In genomic region chr14:89630096-89630829, GRCh38 we compare ENCODE assay signal across 18 cellular contexts.
DNase-seq lines count a peak whose midpoint lies in the region; ATAC-seq and TF ChIP-seq lines count a peak whose summit lies in the region.
"Had no signal": no experiment of that assay in that cellular context is flagged by ENCODE, and none has a peak within 500 bp of the region (broad histone marks: within the 10 kb centered on the region; RNA-seq: fewer than 3 reads in every experiment).

No MANE protein-coding gene starts in this region.

- H3K4me1 Mint-ChIP-seq in activated naive CD4-positive, alpha-beta T cell treated with anti-CD3 and anti-CD28 coated beads, Interleukin-2, amount 50 U/mL, for 24 hours = peaks cover 68% of the 10 kb centered on the region

- H4K20me1 ChIP-seq in osteoblast (ENCODE audit: insufficient read depth, low read length) = no peaks in the 10 kb centered on the region

- H3K4me3 ChIP-seq in brain microvascular endothelial cell (ENCODE audit: low read depth, low read length) (no peak overlapping the region), osteoblast (ENCODE audit: insufficient read depth, low read length) (peak overlapping the region; percentile 7)
- H3K4me3 ChIP-seq: body of pancreas, sigmoid colon, upper lobe of left lung had no signal

- in situ Hi-C loops in brain microvascular endothelial cell (cut with HindIII; ENCODE audit: low pct_ligation_motif_present, low sequenced_read_pairs) = no loop called here

- peaks cover 2% of the 10 kb centered on the region for H3K36me3 Mint-ChIP-seq in activated naive CD4-positive, alpha-beta T cell treated with anti-CD3 and anti-CD28 coated beads, Interleukin-2, amount 50 U/mL, for 24 hours

- no peaks in the 10 kb centered on the region for H3K9me3 ChIP-seq in osteoblast (ENCODE audit: low read depth, low read length)
- H3K9me3 ChIP-seq: body of pancreas, sigmoid colon, upper lobe of left lung had no signal

- H3K27ac ChIP-seq in brain microvascular endothelial cell = peak overlapping the region; percentile 94
- peak overlapping the region; percentile 91 for H3K27ac ChIP-seq in osteoblast (ENCODE audit: low read depth, low read length)
- H3K27ac ChIP-seq: body of pancreas, sigmoid colon, upper lobe of left lung had no signal

- H3K4me1 ChIP-seq in osteoblast (ENCODE audit: insufficient read depth, low read length) = peaks cover 12% of the 10 kb centered on the region

- TF ChIP-seq CTCF in brain microvascular endothelial cell (IDR thresholded peaks at IDR 0.05; ENCODE audit: low read depth, low read length, missing control alignments) = no peak
- no peak for TF ChIP-seq CTCF in osteoblast (IDR thresholded peaks at IDR 0.05; ENCODE audit: extremely low read depth, low read depth, low read length)

- peaks cover 5% of the 10 kb centered on the region for H3K9me3 Mint-ChIP-seq in activated naive CD4-positive, alpha-beta T cell treated with anti-CD3 and anti-CD28 coated beads, Interleukin-2, amount 50 U/mL, for 24 hours

- H3K4me2 ChIP-seq in osteoblast (ENCODE audit: insufficient read depth, low read length) = peak overlapping the region; percentile 65

- ATAC-seq in HG03045 (IDR thresholded peaks at IDR 0.05; ENCODE audit: unreplicated experiment) = no peak
- ATAC-seq in GM21515 (IDR thresholded peaks at IDR 0.05; ENCODE audit: unreplicated experiment) = no peak
- ATAC-seq: body of pancreas, left lobe of liver had no signal

- no peaks in the 10 kb centered on the region for H3K36me3 ChIP-seq in brain microvascular endothelial cell (replicated peaks)
- no peaks in the 10 kb centered on the region for H3K36me3 ChIP-seq in osteoblast (ENCODE audit: insufficient read depth, low read length)
- H3K36me3 ChIP-seq: sigmoid colon, upper lobe of left lung had no signal

- H2AFZ ChIP-seq in osteoblast (ENCODE audit: low read length) = no peak overlapping the region

- peak overlapping the region; percentile 91 for H3K27ac Mint-ChIP-seq in activated naive CD4-positive, alpha-beta T cell treated with anti-CD3 and anti-CD28 coated beads, Interleukin-2, amount 50 U/mL, for 24 hours

- peak overlapping the region; percentile 26 for H3K4me3 Mint-ChIP-seq in activated naive CD4-positive, alpha-beta T cell treated with anti-CD3 and anti-CD28 coated beads, Interleukin-2, amount 50 U/mL, for 24 hours

- DNase-seq in activated naive CD4-positive, alpha-beta T cell (lab: John Stamatoyannopoulos, UW) = no peak
- peak; percentile 42 for DNase-seq in M059J (ENCODE audit: low read depth)
- DNase-seq in brain microvascular endothelial cell = no peak
- no peak for DNase-seq in osteoblast (ENCODE audit: insufficient read length, low spot score, missing footprints)
- DNase-seq in midbrain (lab: John Stamatoyannopoulos, UW) = no peak
- DNase-seq: activated CD4-positive, CD25-positive, alpha-beta regulatory T cell treated with anti-CD3 and anti-CD28 coated beads, Interleukin-2, amount 50 U/mL, for 72 hours; activated T-cell treated with anti-CD3 and anti-CD28 coated beads, Interleukin-2, amount 50 U/mL, for 1 hour; body of pancreas; hypothalamus; naive B cell; NCI-H526; sigmoid colon; stimulated activated CD4-positive, alpha-beta T cell treated with anti-CD3 and anti-CD28 coated beads, Interleukin-4, amount 100 ng/mL, for 1 hour; upper lobe of left lung had no signal

- H3K79me2 ChIP-seq in osteoblast (ENCODE audit: insufficient read depth, low read length) = no peaks in the 10 kb centered on the region

- H3K27me3 ChIP-seq in brain microvascular endothelial cell (replicated peaks) = no peaks in the 10 kb centered on the region
- no peaks in the 10 kb centered on the region for H3K27me3 ChIP-seq in osteoblast (ENCODE audit: insufficient read depth, low read length)
- H3K27me3 ChIP-seq: body of pancreas, sigmoid colon, upper lobe of left lung had no signal

- H3K27me3 Mint-ChIP-seq in activated naive CD4-positive, alpha-beta T cell treated with anti-CD3 and anti-CD28 coated beads, Interleukin-2, amount 50 U/mL, for 24 hours = no peaks in the 10 kb centered on the region
- H3K27me3 Mint-ChIP-seq: naive B cell had no signal
